ENCODE assay signal across 10 cellular contexts in genomic region chr3:181921220-181921619, GRCh38.
DNase-seq lines count a peak whose midpoint lies in the region; ATAC-seq lines count a peak whose summit lies in the region.
"Had no signal": no experiment of that assay in that cellular context is flagged by ENCODE, and none has a peak within 500 bp of the region (broad histone marks: within the 10 kb centered on the region; RNA-seq: fewer than 3 reads in every experiment).

No MANE protein-coding gene starts in this region.

- ATAC-seq in GM18499 (IDR thresholded peaks at IDR 0.05; ENCODE audit: insufficient read depth, unreplicated experiment): peak; percentile 93
- peak; percentile 91 for ATAC-seq in GM19467 (IDR thresholded peaks at IDR 0.05; ENCODE audit: unreplicated experiment)
- ATAC-seq in HG02885 (IDR thresholded peaks at IDR 0.05; ENCODE audit: poor library complexity, unreplicated experiment): peak; percentile 96
- ATAC-seq in HG03571 (IDR thresholded peaks at IDR 0.05; ENCODE audit: unreplicated experiment): peak; percentile 97
- ATAC-seq in Right ventricle myocardium superior (ENCODE audit: poor library complexity): no peak

- DNase-seq in stimulated activated CD4-positive, alpha-beta T cell treated with anti-CD3 and anti-CD28 coated beads, Interleukin-4, amount 100 ng/mL, for 1 hour: no peak
- DNase-seq in Right ventricle myocardium superior (no peak), OCI-M1 (lab: John Stamatoyannopoulos, UW) (no peak), mucosa of gallbladder (ENCODE audit: low spot score) (no peak)
- DNase-seq: activated T-cell treated with anti-CD3 and anti-CD28 coated beads, Interleukin-2, amount 50 U/mL, for 24 hours; NCI-H1436 treated with DMSO at 0.1 percent for 48 hours had no signal

- intact Hi-C loops in Right ventricle myocardium superior (cut with DNase I): no loop called here
